Comparison of ENCODE assay signal across 8 cellular contexts in genomic region chr18:61893304-61893970, GRCh38. TPM values are rescaled to one million over a fixed set of nuclear protein-coding genes. Genes with fewer than 3 reads are reported as not detected.
A peak's percentile ranks its signal among the peaks of the same experiment; 100 is the strongest.
DNase-seq lines count a peak whose midpoint lies in the region; ATAC-seq, FAIRE-seq and TF ChIP-seq lines count a peak whose summit lies in the region.

No MANE protein-coding gene starts in this region.

- H3K27me3 ChIP-seq in mammary epithelial cell (ENCODE audit: insufficient read depth, low read length) (no peaks in the 10 kb centered on the region), keratinocyte (ENCODE audit: control insufficient read depth, extremely low read depth, insufficient read depth, low read length) (no peaks in the 10 kb centered on the region)

- intact Hi-C loops in mammary epithelial cell (cut with micrococcal nuclease), result loop anchor here (1.0 to 5.0 kb wide), 2 partner anchors 257 to 571 kb away; no protein-coding TSS in a partner anchor

- H3K27ac ChIP-seq in mammary epithelial cell (ENCODE audit: insufficient read depth, low read depth, low read length) (peak overlapping the region; percentile 48), keratinocyte (ENCODE audit: control insufficient read depth, insufficient read depth, low read length) (peak overlapping the region; percentile 48)

- ATAC-seq in GM19043 (IDR thresholded peaks at IDR 0.05; ENCODE audit: low read depth, unreplicated experiment) (peak; percentile 17), HG03378 (IDR thresholded peaks at IDR 0.05; ENCODE audit: unreplicated experiment) (peak; percentile 16), T-helper 17 cell (peak; percentile 38)

- H3K9me1 ChIP-seq in keratinocyte (ENCODE audit: control insufficient read depth, extremely low read depth, insufficient read depth, low read length), result peaks cover 2% of the 10 kb centered on the region

- 3% methylated on average over 7 of the region's 65 CpGs for WGBS in mammary epithelial cell (ENCODE audit: low coverage, missing lambda C conversion rate)

- peak overlapping the region; percentile 66 to 91 (median 79) for H3K4me3 ChIP-seq in mammary epithelial cell (replicated peaks in 1 of 3; ENCODE audit: insufficient read depth in 1 of 3, low read depth in 2 of 3, low read length in 3 of 3)
- peak overlapping the region; percentile 77 to 89 (median 89) for H3K4me3 ChIP-seq in keratinocyte (ENCODE audit: control insufficient read depth in 2 of 3, extremely low read depth in 1 of 3, insufficient read depth in 2 of 3, low read depth in 1 of 3, low read length in 3 of 3)

- peaks cover 56% of the 10 kb centered on the region for H3K27me3 Mint-ChIP-seq in T-helper 17 cell

- TF ChIP-seq CTCF in mammary epithelial cell (conservative IDR thresholded peaks at IDR 0.05 in 1 of 2, IDR thresholded peaks at IDR 0.05 in 1 of 2; ENCODE audit: extremely low read depth in 1 of 2, insufficient read depth in 1 of 2, low read depth in 1 of 2, low read length in 2 of 2) (no peak), keratinocyte (optimal IDR thresholded peaks at IDR 0.05 in 1 of 3, IDR thresholded peaks at IDR 0.05 in 1 of 3, conservative IDR thresholded peaks at IDR 0.05 in 1 of 3; ENCODE audit: extremely low read depth in 1 of 3, insufficient read depth in 2 of 3, low read length in 3 of 3) (peak in 1 of 3 experiments; percentile 42)

- H3K9me3 ChIP-seq in T-helper 17 cell (ENCODE audit: control insufficient read depth, low read length, poor library complexity, severe bottlenecking), result no peaks in the 10 kb centered on the region
- no peaks in the 10 kb centered on the region for H3K9me3 ChIP-seq in mammary epithelial cell (replicated peaks; ENCODE audit: insufficient read depth, low read length)
- no peaks in the 10 kb centered on the region for H3K9me3 ChIP-seq in keratinocyte (ENCODE audit: control insufficient read depth, low read depth, low read length)

- H3K36me3 ChIP-seq in mammary epithelial cell (ENCODE audit: insufficient read depth, low read length), result peaks cover 5% of the 10 kb centered on the region
- H3K36me3 ChIP-seq in keratinocyte (ENCODE audit: control insufficient read depth in 2 of 2, extremely low read depth in 1 of 2, insufficient read depth in 2 of 2, low read length in 2 of 2), result peaks cover 3 to 12% of the 10 kb centered on the region in 2 experiments

- H3K4me2 ChIP-seq in mammary epithelial cell (ENCODE audit: insufficient read depth, low read depth, low read length) (peak overlapping the region; percentile 96), keratinocyte (ENCODE audit: control insufficient read depth, extremely low read depth, insufficient read depth, low read depth, low read length) (peak overlapping the region; percentile 94)

- H2AFZ ChIP-seq in mammary epithelial cell (ENCODE audit: low read depth, low read length), result peak overlapping the region; percentile 95
- H2AFZ ChIP-seq in keratinocyte (ENCODE audit: control insufficient read depth, low read length), result peak overlapping the region; percentile 33

- H3K27ac Mint-ChIP-seq in T-helper 17 cell, result no peak overlapping the region

- in situ Hi-C loops in mammary epithelial cell (cut with MboI; ENCODE audit: low sequenced_read_pairs in 2 of 2), result loop anchor here (10.0 to 25.0 kb wide), 3 partner anchors 241 to 339 kb away; no protein-coding TSS in a partner anchor

- no peak for FAIRE-seq in keratinocyte (lab: Jason Lieb, UNC)

- DNase-seq in AG08396 (ENCODE audit: low spot score) (peak; percentile 87), T-helper 17 cell (no peak), mammary epithelial cell (peak; percentile 37), keratinocyte (ENCODE audit: low read depth, low spot score) (no peak), CD1c-positive myeloid dendritic cell (ENCODE audit: extremely low spot score) (no peak)
- DNase-seq in stimulated activated CD4-positive, alpha-beta T cell treated with anti-CD3 and anti-CD28 coated beads, Interleukin-12 subunit alpha, Interleukin-12 subunit beta, amount 100 ng/mL, for 4 hours, result peak; percentile 20

- peak overlapping the region; percentile 92 for H3K4me3 Mint-ChIP-seq in T-helper 17 cell

- CTCF ChIA-PET in mammary epithelial cell (lab: Charles Lee; ENCODE audit: low non-redundant PET), result interaction anchor here (0.6 to 0.7 kb wide), 2 partner anchors 281 to 283 kb away, joined by 3 read pairs; no protein-coding TSS in a partner anchor

- H3K4me1 ChIP-seq in mammary epithelial cell (ENCODE audit: insufficient read depth, low read length), result peaks cover 40% of the 10 kb centered on the region
- peaks cover 33% of the 10 kb centered on the region for H3K4me1 ChIP-seq in keratinocyte (ENCODE audit: control insufficient read depth, extremely low read depth, insufficient read depth, low read length)

- H4K20me1 ChIP-seq in mammary epithelial cell (ENCODE audit: insufficient read depth, low read length), result no peaks in the 10 kb centered on the region
- H4K20me1 ChIP-seq in keratinocyte (ENCODE audit: control insufficient read depth, extremely low read depth, insufficient read depth, low read length), result peaks cover 4% of the 10 kb centered on the region

- H3K9ac ChIP-seq in mammary epithelial cell (ENCODE audit: insufficient read depth, low read length) (peak overlapping the region; percentile 83), keratinocyte (ENCODE audit: control insufficient read depth, extremely low read depth, insufficient read depth, low read length) (peak overlapping the region; percentile 80)

- peaks cover 11% of the 10 kb centered on the region for H3K4me1 Mint-ChIP-seq in T-helper 17 cell

- dilution Hi-C loops in mammary epithelial cell (cut with HindIII; ENCODE audit: low sequenced_read_pairs) (no loop called here), keratinocyte (cut with MboI; ENCODE audit: extremely low pct_ligation_motif_present, low sequenced_read_pairs) (no loop called here)

- H3K79me2 ChIP-seq in mammary epithelial cell (ENCODE audit: insufficient read depth, low read length) (peaks cover 41% of the 10 kb centered on the region), keratinocyte (ENCODE audit: control insufficient read depth, insufficient read depth, low read length) (peaks cover 20% of the 10 kb centered on the region)

- no TSS peak for BruUV-seq in mammary epithelial cell (replicated peaks; lab: Mats Ljungman, UMichigan)

- no peaks in the 10 kb centered on the region for H3K36me3 Mint-ChIP-seq in T-helper 17 cell (ENCODE audit: low read depth)

RNA-seq across cellular contexts. Expression of gene RNF152, which starts 0.6 kb away (rescaled TPM):
- 1 to 10 TPM in 1 of 2 donors, under 1 TPM in 1; 0.18 to 2.1 TPM for total RNA-seq in T-helper 17 cell
- 10 to 100 TPM; 27.3 to 51.3 TPM for total RNA-seq in mammary epithelial cell
- polyA plus RNA-seq in mammary epithelial cell, result 14.0 TPM
- 30.8 TPM for polyA minus RNA-seq in mammary epithelial cell
- polyA plus RNA-seq in keratinocyte, result 10.1 to 29.9 TPM (median 12.6 TPM) in 3 replicates
- polyA plus RNA-seq in keratinocyte (2011; ENCODE audit: low read depth), result 6.9 TPM
- polyA plus RNA-seq in keratinocyte (2011; cell fraction: cytosol; rRNA removed), result 11.0 and 11.8 TPM in 2 replicates
- 29.0 TPM in 2 replicates for polyA plus RNA-seq in keratinocyte (2011; cell fraction: nucleus; rRNA removed)
- 9.4 and 11.9 TPM in 2 replicates for polyA plus RNA-seq in keratinocyte (2012; ENCODE audit: low replicate concordance)
- 52.0 to 245 TPM (median 102 TPM) in 3 replicates for polyA minus RNA-seq in keratinocyte
- 75.4 TPM for polyA minus RNA-seq in keratinocyte (2011; cell fraction: cytosol; rRNA and poly(A)+ RNA removed)
- polyA minus RNA-seq in keratinocyte (2011; cell fraction: nucleus; rRNA and poly(A)+ RNA removed), result 104 and 146 TPM in 2 replicates

Comparison
In these comparisons a context has a peak if more than half of its experiments do, and no peak if none do; other contexts are left out.
1. DNase-seq: peak in AG08396 (single experiment), mammary epithelial cell (single experiment) and stimulated activated CD4-positive, alpha-beta T cell treated with anti-CD3 and anti-CD28 coated beads, Interleukin-12 subunit alpha, Interleukin-12 subunit beta, amount 100 ng/mL, for 4 hours (single experiment); none in T-helper 17 cell (0 of 3), keratinocyte (single experiment) and CD1c-positive myeloid dendritic cell (single experiment).
2. RNA of gene RNF152, which starts 0.6 kb away (total RNA-seq): 27.3 to 51.3 TPM in mammary epithelial cell; 0.18 to 2.1 TPM in T-helper 17 cell; every median in the first group is over 4 times any median in the second.
3. Peak in every context shown above with its lines, with median percentiles within 50 percentile points of each other: ATAC-seq.